In genomic region chr14:24542346-24542936, GRCh38 we compare ENCODE assay signal across 28 cellular contexts. TPM values are rescaled to one million over a fixed set of nuclear protein-coding genes. Genes with fewer than 3 reads are reported as not detected.
"Had no signal": no experiment of that assay in that cellular context is flagged by ENCODE, and none has a peak within 500 bp of the region (broad histone marks: within the 10 kb centered on the region; RNA-seq: fewer than 3 reads in every experiment).

No MANE protein-coding gene starts in this region.

- H3K9me3 ChIP-seq: gastrocnemius medialis, neutrophil, pancreas, psoas muscle, right atrium auricular region, vagina had no signal

- H3K4me1 ChIP-seq: gastrocnemius medialis, pancreas, psoas muscle, right atrium auricular region, suprapubic skin, tibial nerve, vagina had no signal

- H3K27me3 ChIP-seq: gastrocnemius medialis, neutrophil, pancreas, right atrium auricular region, suprapubic skin, tibial nerve, vagina had no signal

- ATAC-seq: activated CD8-positive, alpha-beta T cell treated with anti-CD3 and anti-CD28 coated beads, Interleukin-2, amount 10 ng/mL, durations not matched to agents 7 days and 5 days; gastrocnemius medialis; left cardiac atrium; pancreas; psoas muscle; stimulated activated naive CD8-positive, alpha-beta T cell treated with anti-CD3 and anti-CD28 coated beads, Interleukin-15, amount 100 ng/mL, for 72 hours had no signal

- DNase-seq: activated CD4-positive, alpha-beta T cell treated with anti-CD3 and anti-CD28 coated beads, Interleukin-2, amount 50 U/mL, for 1 hour; activated CD4-positive, CD25-positive, alpha-beta regulatory T cell treated with anti-CD3 and anti-CD28 coated beads, Interleukin-2, amount 50 U/mL, for 72 hours; activated CD8-positive, alpha-beta T cell treated with anti-CD3 and anti-CD28 coated beads, Interleukin-2, amount 10 ng/mL, durations not matched to agents 7 days and 5 days; activated naive CD4-positive, alpha-beta T cell treated with Interleukin-2 at 50 U/mL for 16 hours; activated naive CD8-positive, alpha-beta T cell treated with anti-CD3 and anti-CD28 coated beads for 36 hours; activated T-cell treated with anti-CD3 and anti-CD28 coated beads, Interleukin-2, amount 50 U/mL, for 1 hour; cerebellar nuclear complex; gastrocnemius medialis; head of caudate nucleus; left cardiac atrium; mesenchymal stem cell; pancreas; psoas muscle; stimulated activated CD4-positive, alpha-beta T cell treated with anti-CD3 and anti-CD28 coated beads, Interleukin-1b, Interleukin-23, amount 100 ng/mL, for 48 hours; stimulated activated naive CD8-positive, alpha-beta T cell treated with anti-CD3 and anti-CD28 coated beads, Interleukin-15, amount 100 ng/mL, for 72 hours; T-helper 1 cell; WERI-Rb-1 had no signal

- H3K4me3 ChIP-seq: coronary artery, gastrocnemius medialis, pancreas, psoas muscle, right atrium auricular region, suprapubic skin, tibial nerve, vagina had no signal

- H3K36me3 ChIP-seq: gastrocnemius medialis, neutrophil, pancreas, right atrium auricular region, suprapubic skin, tibial nerve, vagina, WERI-Rb-1 had no signal

- H3K27ac ChIP-seq: coronary artery, gastrocnemius medialis, neutrophil, pancreas, psoas muscle, right atrium auricular region, suprapubic skin, tibial nerve, vagina, WERI-Rb-1 had no signal

RNA-seq across cellular contexts. Expression of gene CTSG, which starts 33.6 kb away (rescaled TPM):
- total RNA-seq: activated naive CD8-positive, alpha-beta T cell treated with anti-CD3 and anti-CD28 coated beads for 36 hours; astrocyte; fibroblast of lung; mononuclear cell; myocyte; right atrium auricular region had no signal
- polyA plus RNA-seq: fibroblast of lung had no signal

RNA-seq across cellular contexts. Expression of gene CMA1, which starts 34.4 kb away (rescaled TPM):
- total RNA-seq: astrocyte, fibroblast of lung, liver, mononuclear cell, myocyte, right atrium auricular region, suprapubic skin, tibial nerve, vagina had no signal
- polyA plus RNA-seq: fibroblast of lung had no signal
